8 cellular contexts compared by ENCODE assay signal in genomic region chr7:28329616-28330373, GRCh38.
A peak's percentile ranks its signal among the peaks of the same experiment; 100 is the strongest.
DNase-seq lines count a peak whose midpoint lies in the region; ATAC-seq and TF ChIP-seq lines count a peak whose summit lies in the region.

No MANE protein-coding gene starts in this region.

- no peak overlapping the region for H3K4me3 ChIP-seq in adrenal gland

- no peaks in the 10 kb centered on the region for H3K27me3 ChIP-seq in adrenal gland

- ATAC-seq in HG03280 (IDR thresholded peaks at IDR 0.05; ENCODE audit: unreplicated experiment), result peak; percentile 51
- no peak for ATAC-seq in HG02588 (IDR thresholded peaks at IDR 0.05; ENCODE audit: unreplicated experiment)

- peak overlapping the region; percentile 2 for H3K27ac Mint-ChIP-seq in T-helper 2 cell treated with Interferon-gamma antibody and Interleukin-4, amounts not matched to agents 5 μg/mL and 100 μg/mL, for 36 hours

- 20 to 30% (median 26%) methylated on average over 6 of the region's 6 CpGs for WGBS in adrenal gland, 4 donors

- peaks cover 11% of the 10 kb centered on the region for H3K27me3 Mint-ChIP-seq in T-helper 2 cell treated with Interferon-gamma antibody and Interleukin-4, amounts not matched to agents 5 μg/mL and 100 μg/mL, for 36 hours (ENCODE audit: low read depth)

- intact Hi-C loops in adrenal gland (cut with DNase I), result no loop called here

- peaks cover 11% of the 10 kb centered on the region for H3K9me3 Mint-ChIP-seq in T-helper 2 cell treated with Interferon-gamma antibody and Interleukin-4, amounts not matched to agents 5 μg/mL and 100 μg/mL, for 36 hours

- no peak overlapping the region for H3K27ac ChIP-seq in RWPE1
- no peak overlapping the region for H3K27ac ChIP-seq in adrenal gland

- peaks cover 24% of the 10 kb centered on the region for H3K4me1 Mint-ChIP-seq in T-helper 2 cell treated with Interferon-gamma antibody and Interleukin-4, amounts not matched to agents 5 μg/mL and 100 μg/mL, for 36 hours (ENCODE audit: low read depth)

- DNase-seq in ELR (ENCODE audit: low read depth) (peak; percentile 4), myocyte (ENCODE audit: low read depth) (peak; percentile 32), RWPE1 (ENCODE audit: low spot score) (no peak), adrenal gland (no peak)
- peak; percentile 14 for DNase-seq in T-helper 2 cell treated with Interferon-gamma antibody and Interleukin-4, amounts not matched to agents 5 μg/mL and 100 μg/mL, for 36 hours (ENCODE audit: low spot score)
- no peak for DNase-seq in activated CD4-positive, alpha-beta T cell treated with anti-CD3 and anti-CD28 coated beads for 1 hour

- H3K36me3 Mint-ChIP-seq in T-helper 2 cell treated with Interferon-gamma antibody and Interleukin-4, amounts not matched to agents 5 μg/mL and 100 μg/mL, for 36 hours (ENCODE audit: low read depth), result no peaks in the 10 kb centered on the region

- no peak for TF ChIP-seq CTCF in RWPE1 (conservative IDR thresholded peaks at IDR 0.05; ENCODE audit: low read depth)
- no peak for TF ChIP-seq CTCF in adrenal gland (IDR thresholded peaks at IDR 0.05)

- H3K36me3 ChIP-seq in adrenal gland (replicated peaks in 1 of 2), result no peaks in the 10 kb centered on the region

- no peak for TF ChIP-seq POLR2A in adrenal gland (IDR thresholded peaks at IDR 0.05)

- POLR2A ChIA-PET in RWPE1 (lab: Yijun Ruan, JAX; ENCODE audit: low non-redundant PET), result no interaction called here

- CTCF ChIA-PET in RWPE1 (lab: Yijun Ruan, JAX), result no interaction called here

- H3K4me1 ChIP-seq in adrenal gland (replicated peaks in 1 of 2), result peaks cover 5 to 13% of the 10 kb centered on the region in 2 donors

- no peaks in the 10 kb centered on the region for H3K9me3 ChIP-seq in adrenal gland (replicated peaks in 1 of 3)

- peak overlapping the region; percentile 58 for H3K4me3 Mint-ChIP-seq in T-helper 2 cell treated with Interferon-gamma antibody and Interleukin-4, amounts not matched to agents 5 μg/mL and 100 μg/mL, for 36 hours

Comparison
In these comparisons a context has a peak if more than half of its experiments do, and no peak if none do; other contexts are left out.
1. DNase-seq: peak in ELR (single experiment), T-helper 2 cell treated with Interferon-gamma antibody and Interleukin-4, amounts not matched to agents 5 μg/mL and 100 μg/mL, for 36 hours (single experiment) and myocyte (single experiment); none in activated CD4-positive, alpha-beta T cell treated with anti-CD3 and anti-CD28 coated beads for 1 hour (single experiment), RWPE1 (single experiment) and adrenal gland (0 of 7).